In genomic region chr10:53700227-53700626, GRCh38 we compare ENCODE assay signal across 14 cellular contexts.
A peak's percentile ranks its signal among the peaks of the same experiment; 100 is the strongest.
DNase-seq lines count a peak whose midpoint lies in the region; ATAC-seq and TF ChIP-seq lines count a peak whose summit lies in the region.
"Had no signal": no experiment of that assay in that cellular context is flagged by ENCODE, and none has a peak within 500 bp of the region (broad histone marks: within the 10 kb centered on the region; RNA-seq: fewer than 3 reads in every experiment).

No MANE protein-coding gene starts in this region.

- H3K4me1 ChIP-seq in BE2C (peaks cover 9% of the 10 kb centered on the region), GM23338 (ENCODE audit: insufficient read depth) (no peaks in the 10 kb centered on the region), endodermal cell (ENCODE audit: control insufficient read depth, insufficient read depth, low read length) (no peaks in the 10 kb centered on the region), right atrium auricular region (no peaks in the 10 kb centered on the region)
- H3K4me1 ChIP-seq: A549, BLaER1, Caco-2 had no signal

- no peaks in the 10 kb centered on the region for H3F3A ChIP-seq in GM23338 (replicated peaks; ENCODE audit: low read depth)

- H3K27me3 ChIP-seq in BE2C (no peaks in the 10 kb centered on the region), GM23338 (ENCODE audit: insufficient read depth) (no peaks in the 10 kb centered on the region), endodermal cell (ENCODE audit: control insufficient read depth, insufficient read depth, low read length, poor library complexity, severe bottlenecking) (no peaks in the 10 kb centered on the region), right atrium auricular region (no peaks in the 10 kb centered on the region)
- H3K27me3 ChIP-seq: BLaER1 had no signal

- no peaks in the 10 kb centered on the region for H3K27me3 Mint-ChIP-seq in GM23338 (ENCODE audit: insufficient read depth, low read depth, poor library complexity)
- H3K27me3 Mint-ChIP-seq in endodermal cell (ENCODE audit: insufficient read depth), result no peaks in the 10 kb centered on the region
- H3K27me3 Mint-ChIP-seq in type B pancreatic cell, result no peaks in the 10 kb centered on the region
- H3K27me3 Mint-ChIP-seq: CD8-positive, alpha-beta memory T cell had no signal

- H3K79me2 ChIP-seq in GM23338 (replicated peaks; ENCODE audit: insufficient read depth), result no peaks in the 10 kb centered on the region

- DNase-seq in BE2C (no peak), GM23338 (ENCODE audit: low spot score) (no peak), endodermal cell (no peak), type B pancreatic cell (ENCODE audit: extremely low spot score, unreplicated experiment) (no peak), right atrium auricular region (ENCODE audit: low spot score) (no peak), NCI-H146 (lab: John Stamatoyannopoulos, UW) (no peak)
- DNase-seq: Caco-2; CD8-positive, alpha-beta memory T cell; DMS53; H7 had no signal

- no peak overlapping the region for H3K27ac ChIP-seq in GM23338 (ENCODE audit: low read depth)
- H3K27ac ChIP-seq in endodermal cell (ENCODE audit: low read depth, low read length), result peak overlapping the region; percentile 7
- H3K27ac ChIP-seq in right atrium auricular region, result no peak overlapping the region
- H3K27ac ChIP-seq: A549, BLaER1, HL-60 had no signal

- 0 out of 2 replicates have a peak, but pooled peaks cover 6% of the 10 kb centered on the region for H3K9me2 ChIP-seq in GM23338 (ENCODE audit: insufficient read depth)

- H3K9me3 Mint-ChIP-seq in GM23338 (peaks cover 3% of the 10 kb centered on the region; the same call in 2 of the 3 replicates), endodermal cell (peaks cover 3% of the 10 kb centered on the region), type B pancreatic cell (no peaks in the 10 kb centered on the region)

- no peaks in the 10 kb centered on the region for H3K4me1 Mint-ChIP-seq in GM23338
- H3K4me1 Mint-ChIP-seq in endodermal cell, result no peaks in the 10 kb centered on the region
- peaks cover 17% of the 10 kb centered on the region for H3K4me1 Mint-ChIP-seq in type B pancreatic cell (ENCODE audit: unreplicated experiment)
- H3K4me1 Mint-ChIP-seq: CD8-positive, alpha-beta memory T cell had no signal

- no peaks in the 10 kb centered on the region for H3K36me3 ChIP-seq in BE2C
- H3K36me3 ChIP-seq in GM23338 (ENCODE audit: insufficient read depth), result no peaks in the 10 kb centered on the region
- no peaks in the 10 kb centered on the region for H3K36me3 ChIP-seq in endodermal cell (ENCODE audit: control insufficient read depth, insufficient read depth, low read length)
- no peaks in the 10 kb centered on the region for H3K36me3 ChIP-seq in right atrium auricular region
- H3K36me3 ChIP-seq: BLaER1 had no signal

- no peaks in the 10 kb centered on the region for H4K20me1 ChIP-seq in GM23338 (replicated peaks; ENCODE audit: insufficient read depth)
- H4K20me1 ChIP-seq: BLaER1 had no signal

- H3K4me3 Mint-ChIP-seq in GM23338 (no peak overlapping the region), endodermal cell (no peak overlapping the region), type B pancreatic cell (no peak overlapping the region)
- H3K4me3 Mint-ChIP-seq: CD8-positive, alpha-beta memory T cell had no signal

- no peaks in the 10 kb centered on the region; the same call in 2 of the 3 replicates for H3K36me3 Mint-ChIP-seq in GM23338 (ENCODE audit: low read depth)
- no peaks in the 10 kb centered on the region for H3K36me3 Mint-ChIP-seq in endodermal cell (ENCODE audit: low read depth)
- no peaks in the 10 kb centered on the region for H3K36me3 Mint-ChIP-seq in type B pancreatic cell

- no peak for TF ChIP-seq CTCF in BE2C (IDR thresholded peaks at IDR 0.05; ENCODE audit: low read depth, low read length)
- TF ChIP-seq CTCF in GM23338 (conservative IDR thresholded peaks at IDR 0.05; ENCODE audit: low read depth in 2 of 2), result no peak
- no peak for TF ChIP-seq CTCF in endodermal cell (conservative IDR thresholded peaks at IDR 0.05)
- TF ChIP-seq CTCF in type B pancreatic cell (conservative IDR thresholded peaks at IDR 0.05), result no peak
- no peak for TF ChIP-seq CTCF in right atrium auricular region (IDR thresholded peaks at IDR 0.05)

- 87 to 89% methylated on average over 3 to 4 of the region's 4 CpGs for WGBS in endodermal cell (ENCODE audit: insufficient coverage in 1 of 2, insufficient read length in 1 of 2), 2 experiments

- H3K4me3 ChIP-seq in BE2C (ENCODE audit: low read depth, low read length) (peak overlapping the region; percentile 10; the same call in 1 of the 2 replicates), GM23338 (no peak overlapping the region), endodermal cell (ENCODE audit: low read length) (no peak overlapping the region), right atrium auricular region (no peak overlapping the region)
- H3K4me3 ChIP-seq: A549, BLaER1 had no signal

- H3K27ac Mint-ChIP-seq in GM23338, result no peak overlapping the region
- no peak overlapping the region for H3K27ac Mint-ChIP-seq in endodermal cell
- H3K27ac Mint-ChIP-seq in type B pancreatic cell, result peak overlapping the region; percentile 32
- H3K27ac Mint-ChIP-seq: CD8-positive, alpha-beta memory T cell had no signal

- H3K9me3 ChIP-seq in BE2C (no peaks in the 10 kb centered on the region), endodermal cell (ENCODE audit: control insufficient read depth, low read length) (no peaks in the 10 kb centered on the region), right atrium auricular region (no peaks in the 10 kb centered on the region)
- H3K9me3 ChIP-seq: A549, BLaER1, Caco-2 had no signal

- ATAC-seq in GM23338, result no peak
- no peak for ATAC-seq in GM21423 (IDR thresholded peaks at IDR 0.05; ENCODE audit: unreplicated experiment)
- ATAC-seq: A549 had no signal

- H3K9ac ChIP-seq in endodermal cell (ENCODE audit: extremely low read depth, low read length, poor library complexity, severe bottlenecking), result no peak overlapping the region
- H3K9ac ChIP-seq: BLaER1 had no signal

- H2AFZ ChIP-seq in GM23338, result peak overlapping the region; percentile 76

- no peak overlapping the region for H3K4me2 ChIP-seq in GM23338
- H3K4me2 ChIP-seq: A549, BLaER1 had no signal

TF ChIP-seq in GM23338, 12 proteins besides CTCF, POLR2A, EP300 and RAD21:
- TF ChIP-seq ZNF331 (CRISPR knock-in tag; IDR thresholded peaks at IDR 0.05; ENCODE audit: low read depth) (no peak), ZNF114 (CRISPR knock-in tag; IDR thresholded peaks at IDR 0.05) (no peak), EZH2 (IDR thresholded peaks at IDR 0.05; ENCODE audit: low read depth, unreplicated experiment) (no peak), JUNB (IDR thresholded peaks at IDR 0.05; ENCODE audit: unreplicated experiment) (no peak), STAT1 (IDR thresholded peaks at IDR 0.05; ENCODE audit: unreplicated experiment) (no peak)
